ENCODE assay signal across 8 cellular contexts in genomic region chr1:185595835-185596667, GRCh38.
A peak's percentile ranks its signal among the peaks of the same experiment; 100 is the strongest.
DNase-seq lines count a peak whose midpoint lies in the region; ATAC-seq and TF ChIP-seq lines count a peak whose summit lies in the region.

No MANE protein-coding gene starts in this region.

- no peaks in the 10 kb centered on the region for H3K27me3 ChIP-seq in foreskin keratinocyte

- no peak overlapping the region for H3K4me2 ChIP-seq in OCI-LY7 (ENCODE audit: low read length)

- ATAC-seq in HG03378 (IDR thresholded peaks at IDR 0.05; ENCODE audit: unreplicated experiment) = peak; percentile 89
- peak; percentile 54 for ATAC-seq in foreskin keratinocyte

- POLR2A ChIA-PET in OCI-LY7 (lab: Charles Lee) = interaction anchor here (0.6 to 1.0 kb wide), 4 partner anchors 33 to 278 kb away, joined by 3 read pairs; no protein-coding TSS in a partner anchor

- intact Hi-C loops in OCI-LY7 (cut with micrococcal nuclease; ENCODE audit: unreplicated experiment) = loop anchor here (5.0 kb wide), 1 partner anchor 279 kb away; the partner anchor contains the start of gene IVNS1ABP

- H2AFZ ChIP-seq in OCI-LY7 (ENCODE audit: low read length) = no peak overlapping the region

- H3K4me3 ChIP-seq in OCI-LY7 (ENCODE audit: low read depth, low read length, poor library complexity, severe bottlenecking) = no peak overlapping the region

- H3K9me2 ChIP-seq in OCI-LY7 (ENCODE audit: insufficient read depth, low read length) = no peaks in the 10 kb centered on the region

- H3K79me2 ChIP-seq in OCI-LY7 (ENCODE audit: insufficient read depth, low read depth, low read length) = no peaks in the 10 kb centered on the region

- DNase-seq in CMK (ENCODE audit: low read depth) (peak; percentile 27), GM19240 (ENCODE audit: insufficient read length, low spot score) (peak; percentile 28), OCI-LY7 (ENCODE audit: low spot score) (peak; percentile 44), foreskin keratinocyte (peak in 1 of 2 donors; percentile 45), smooth muscle cell of the brain vasculature (ENCODE audit: low read depth, low spot score) (peak; percentile 17), caudate nucleus (lab: John Stamatoyannopoulos, UW) (no peak)
- peak; percentile 31 for DNase-seq in activated T-cell treated with anti-CD3 and anti-CD28 coated beads, Interleukin-2, amount 50 U/mL, for 1 hour

- no peaks in the 10 kb centered on the region for H3K4me1 ChIP-seq in OCI-LY7 (ENCODE audit: insufficient read depth, low read length, poor library complexity, severe bottlenecking)
- H3K4me1 ChIP-seq in foreskin keratinocyte = no peaks in the 10 kb centered on the region

- H3K36me3 ChIP-seq in OCI-LY7 (ENCODE audit: insufficient read depth, low read length) = no peaks in the 10 kb centered on the region

- TF ChIP-seq CTCF in OCI-LY7 (conservative IDR thresholded peaks at IDR 0.05; ENCODE audit: low read length) (peak; percentile 78), foreskin keratinocyte (conservative IDR thresholded peaks at IDR 0.05) (peak; percentile 73)

- no peaks in the 10 kb centered on the region for H3K9me3 ChIP-seq in OCI-LY7 (ENCODE audit: low read length)

- no peak overlapping the region for H3K27ac ChIP-seq in OCI-LY7 (ENCODE audit: low read depth, low read length, poor library complexity, severe bottlenecking)
- H3K27ac ChIP-seq in foreskin keratinocyte = no peak overlapping the region
- H3K27ac ChIP-seq in caudate nucleus (ENCODE audit: low read depth, low read length) = no peak overlapping the region

- H4K20me1 ChIP-seq in OCI-LY7 (ENCODE audit: insufficient read depth, low read length) = no peaks in the 10 kb centered on the region

- BruUV-seq in OCI-LY7 (replicated peaks; lab: Mats Ljungman, UMichigan) = no TSS peak

- CTCF ChIA-PET in OCI-LY7 (lab: Charles Lee; ENCODE audit: unreplicated experiment) = interaction anchor here (0.7 to 0.8 kb wide), 2 partner anchors 26 to 279 kb away, joined by 3 to 5 read pairs; partner anchors contain the start of gene IVNS1ABP

Comparison
In these comparisons a context has a peak if more than half of its experiments do, and no peak if none do; other contexts are left out.
1. DNase-seq: peak in CMK (single experiment), GM19240 (single experiment), OCI-LY7 (single experiment), activated T-cell treated with anti-CD3 and anti-CD28 coated beads, Interleukin-2, amount 50 U/mL, for 1 hour (single experiment) and smooth muscle cell of the brain vasculature (single experiment); none in caudate nucleus (0 of 61).